In genomic region chr4:113449407-113449974, GRCh38 we compare ENCODE assay signal across 2 cellular contexts.
TF ChIP-seq lines count a peak whose summit lies in the region.

No MANE protein-coding gene starts in this region.

TF ChIP-seq in H1, 55 proteins besides CTCF, POLR2A, EP300 and RAD21:
- TF ChIP-seq KDM5A (IDR thresholded peaks at IDR 0.05; ENCODE audit: low read length) (no peak), GTF2F1 (IDR thresholded peaks at IDR 0.05; ENCODE audit: borderline replicate concordance, low read depth, low read length) (no peak), E2F6 (IDR thresholded peaks at IDR 0.05) (no peak)

TF ChIP-seq in SK-N-SH, 30 proteins besides CTCF, POLR2A, EP300 and RAD21:
- TF ChIP-seq USF2 (IDR thresholded peaks at IDR 0.05; ENCODE audit: borderline replicate concordance, low read depth, low read length): no peak
- TF ChIP-seq TAF1 (IDR thresholded peaks at IDR 0.05; ENCODE audit: borderline replicate concordance, low read depth, low read length): no peak
- TF ChIP-seq MEF2A (IDR thresholded peaks at IDR 0.05; ENCODE audit: borderline replicate concordance, low read depth): no peak
- TF ChIP-seq POLR2AphosphoS5 (IDR thresholded peaks at IDR 0.05; ENCODE audit: low read depth, low read length): no peak
- TF ChIP-seq FOSL2 (IDR thresholded peaks at IDR 0.05; ENCODE audit: borderline replicate concordance, low read depth): no peak
- no peak for TF ChIP-seq EZH2phosphoT487 (IDR thresholded peaks at IDR 0.05; ENCODE audit: borderline replicate concordance, low read depth)
- no peak for TF ChIP-seq RCOR1 (IDR thresholded peaks at IDR 0.05; ENCODE audit: low read length)
- no peak for TF ChIP-seq FOXJ3 (CRISPR knock-in tag; IDR thresholded peaks at IDR 0.05)
- no peak for TF ChIP-seq SMC3 (IDR thresholded peaks at IDR 0.05; ENCODE audit: low read depth, low read length)
- TF ChIP-seq CHD2 (IDR thresholded peaks at IDR 0.05; ENCODE audit: low read length, partially characterized antibody): no peak
- TF ChIP-seq JUND (IDR thresholded peaks at IDR 0.05): no peak
- no peak for TF ChIP-seq NRF1 (IDR thresholded peaks at IDR 0.05; ENCODE audit: low read depth, low read length)
- no peak for TF ChIP-seq ZBTB33 (IDR thresholded peaks at IDR 0.05; ENCODE audit: borderline replicate concordance, low read depth)
- TF ChIP-seq FOXM1 (IDR thresholded peaks at IDR 0.05; ENCODE audit: low read depth): no peak
- no peak for TF ChIP-seq REST (IDR thresholded peaks at IDR 0.05; ENCODE audit: low read depth, low read length)
- TF ChIP-seq MXI1 (IDR thresholded peaks at IDR 0.05; ENCODE audit: low read depth, low read length): no peak
- no peak for TF ChIP-seq PBX3 (IDR thresholded peaks at IDR 0.05)
TF ChIP-seq in SK-N-SH: peak in this region for 0.
